8 cellular contexts compared by ENCODE assay signal in genomic region chr2:240584486-240585031, GRCh38. TPM values are rescaled to one million over a fixed set of nuclear protein-coding genes. Genes with fewer than 3 reads are reported as not detected.
DNase-seq lines count a peak whose midpoint lies in the region; ATAC-seq, FAIRE-seq and TF ChIP-seq lines count a peak whose summit lies in the region.

No MANE protein-coding gene starts in this region.

- peaks cover 0 to 5% (median 0%) of the 10 kb centered on the region in 7 donors for H3K9me3 Mint-ChIP-seq in naive B cell

- intact Hi-C loops in sigmoid colon (cut with DNase I): no loop called here

- H3K27me3 ChIP-seq in adipocyte (replicated peaks; ENCODE audit: control insufficient read depth, insufficient read depth, low read length) (no peaks in the 10 kb centered on the region), sigmoid colon (no peaks in the 10 kb centered on the region)

- no peak for FAIRE-seq in A549 (lab: Jason Lieb, UNC)

- H3K27me3 Mint-ChIP-seq in naive B cell: no peaks in the 10 kb centered on the region

- no peak overlapping the region for H3K9ac ChIP-seq in adipocyte (ENCODE audit: low read length)

- H3K9me3 ChIP-seq in A549 (no peaks in the 10 kb centered on the region), adipocyte (ENCODE audit: control insufficient read depth, low read length) (no peaks in the 10 kb centered on the region), sigmoid colon (no peaks in the 10 kb centered on the region)

- H3K4me3 ChIP-seq in A549 (peak overlapping the region; percentile 82), adipocyte (ENCODE audit: low read length) (peak overlapping the region; percentile 90), sigmoid colon (no peak overlapping the region)

- TF ChIP-seq CTCF in A549 (IDR thresholded peaks at IDR 0.05) (no peak), sigmoid colon (IDR thresholded peaks at IDR 0.05) (no peak)

- CTCF ChIA-PET in A549 (lab: Yijun Ruan, JAX): interaction anchor here (1.0 to 3.9 kb wide), 5 partner anchors 16 to 352 kb away, joined by 3 to 35 read pairs (median 4); partner anchors contain the start of gene RNPEPL1

- TF ChIP-seq RAD21 in A549 (conservative IDR thresholded peaks at IDR 0.05 in 1 of 2, IDR thresholded peaks at IDR 0.05 in 1 of 2): no peak

- H3K27ac Mint-ChIP-seq in naive B cell: peak overlapping the region in 4 of 6 donors; percentile 85 to 99 (median 96)

- H3K27ac ChIP-seq in A549 (no peak overlapping the region; a peak in 1 of 6 replicates), sigmoid colon (no peak overlapping the region)

- H3K4me3 Mint-ChIP-seq in naive B cell: peak overlapping the region; percentile 92 to 99 (median 95)

- POLR2A ChIA-PET in A549 (lab: Yijun Ruan, JAX): interaction anchor here (3.2 kb wide), 1 partner anchor 23 kb away, joined by 38 read pairs; the partner anchor contains the start of gene DUSP28

- H3K4me1 Mint-ChIP-seq in naive B cell: peaks cover 63 to 77% (median 73%) of the 10 kb centered on the region in 3 donors

- H3K36me3 Mint-ChIP-seq in naive B cell: peaks cover 0 to 18% of the 10 kb centered on the region in 2 donors

- 97% methylated on average over 4 of the region's 4 CpGs for WGBS in A549 (ENCODE audit: missing lambda C conversion rate)
- WGBS in sigmoid colon, 2 donors: 77 to 87% methylated on average over 4 of the region's 4 CpGs

- no peak for DNase-seq in A549 (ENCODE audit: low read depth in 1 of 2, low spot score in 1 of 2)
- peak; percentile 96 for DNase-seq in NCI-H2171 treated with DMSO at 0.1 percent for 48 hours (lab: John Stamatoyannopoulos, UW)
- DNase-seq in adipocyte (ENCODE audit: low read depth): no peak
- DNase-seq in naive B cell: peak; percentile 29
- DNase-seq in sigmoid colon: no peak
- no peak for DNase-seq in H4 (ENCODE audit: low spot score)

- ATAC-seq in A549 (no peak), GM18508 (IDR thresholded peaks at IDR 0.05; ENCODE audit: insufficient read depth, unreplicated experiment) (peak; percentile 37), HG02840 (IDR thresholded peaks at IDR 0.05; ENCODE audit: low FRiP score, unreplicated experiment) (peak; percentile 42), naive B cell (ENCODE audit: low read depth in 2 of 2) (peak in 1 of 2 donors; percentile 5)

- peak overlapping the region; percentile 97 for H3K4me2 ChIP-seq in A549

- H3K4me1 ChIP-seq in A549: peaks cover 36% of the 10 kb centered on the region
- peaks cover 41% of the 10 kb centered on the region for H3K4me1 ChIP-seq in adipocyte (ENCODE audit: control insufficient read depth, insufficient read depth, low read length)
- peaks cover 0 to 55% (median 44%) of the 10 kb centered on the region in 4 donors for H3K4me1 ChIP-seq in sigmoid colon

- no peak for TF ChIP-seq POLR2A in A549 (IDR thresholded peaks at IDR 0.05; ENCODE audit: low read length)
- no peak for TF ChIP-seq POLR2A in sigmoid colon (IDR thresholded peaks at IDR 0.05)

- no peak for TF ChIP-seq EP300 in A549 (IDR thresholded peaks at IDR 0.05)
- no peak for TF ChIP-seq EP300 in sigmoid colon (IDR thresholded peaks at IDR 0.05)

- H3K36me3 ChIP-seq in adipocyte (ENCODE audit: control insufficient read depth, insufficient read depth, low read length, severe bottlenecking) (peaks cover 3% of the 10 kb centered on the region), sigmoid colon (peaks cover 0 to 5% (median 2%) of the 10 kb centered on the region in 4 donors)

TF ChIP-seq in A549, 52 proteins besides CTCF, POLR2A, EP300 and RAD21:
- TF ChIP-seq HEYL (CRISPR knock-in tag; IDR thresholded peaks at IDR 0.05) (no peak), BCL3 (IDR thresholded peaks at IDR 0.05) (no peak), HOXB13 (CRISPR knock-in tag; IDR thresholded peaks at IDR 0.05; ENCODE audit: low read depth) (no peak), CHD4 (IDR thresholded peaks at IDR 0.05; ENCODE audit: borderline replicate concordance) (no peak)
- TF ChIP-seq, protein P1, sequence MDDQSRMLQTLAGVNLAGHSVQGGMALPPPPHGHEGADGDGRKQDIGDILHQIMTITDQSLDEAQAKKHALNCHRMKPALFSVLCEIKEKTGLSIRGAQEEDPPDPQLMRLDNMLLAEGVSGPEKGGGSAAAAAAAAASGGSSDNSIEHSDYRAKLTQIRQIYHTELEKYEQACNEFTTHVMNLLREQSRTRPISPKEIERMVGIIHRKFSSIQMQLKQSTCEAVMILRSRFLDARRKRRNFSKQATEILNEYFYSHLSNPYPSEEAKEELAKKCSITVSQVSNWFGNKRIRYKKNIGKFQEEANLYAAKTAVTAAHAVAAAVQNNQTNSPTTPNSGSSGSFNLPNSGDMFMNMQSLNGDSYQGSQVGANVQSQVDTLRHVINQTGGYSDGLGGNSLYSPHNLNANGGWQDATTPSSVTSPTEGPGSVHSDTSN (IDR thresholded peaks at IDR 0.05): no peak

RNA-seq across cellular contexts. Expression of gene CAPN10, which starts 2.0 kb away (rescaled TPM):
- polyA plus RNA-seq in A549 (2011; rRNA removed) (8.4 and 9.5 TPM in 2 replicates), A549 (2017; fragmentation: RNase III; extraction: RNeasy Plus Mini Kit Qiagen cat#74134 plus additional on column Dnase treatment) (15.8 to 17.7 TPM (median 15.9 TPM) in 3 replicates), naive B cell (ENCODE audit: low read depth in 6 of 6) (10 to 100 TPM in 1 of 6 donors, 1 to 10 TPM in 5; 1.4 to 19.0 (median 7.5) TPM), sigmoid colon (10 to 100 TPM; 11.4 to 33.0 (median 16.4) TPM)
- 29.9 and 35.6 TPM in 2 replicates for polyA plus RNA-seq in A549 (2012; cell fraction: cytosol; rRNA removed)
- polyA plus RNA-seq in A549 (2012; cell fraction: nucleus; rRNA removed): 89.6 and 119 TPM in 2 replicates
- polyA minus RNA-seq in A549 (2011; rRNA and poly(A)+ RNA removed): 7.1 and 8.4 TPM in 2 replicates
- 10 to 100 TPM; 10.5 to 27.7 (median 16.3) TPM for total RNA-seq in sigmoid colon
- total RNA-seq in H4 (2014; rRNA removed; shearing (Covaris generic)): 3.1 and 5.7 TPM in 2 replicates

RNA-seq across cellular contexts. Expression of gene RNPEPL1, which starts 16.3 kb away (rescaled TPM):
- polyA plus RNA-seq in A549 (2011; rRNA removed): 9.2 and 20.0 TPM in 2 replicates
- polyA plus RNA-seq in A549 (2012; cell fraction: cytosol; rRNA removed): 20.3 and 33.9 TPM in 2 replicates
- 87.4 and 124 TPM in 2 replicates for polyA plus RNA-seq in A549 (2012; cell fraction: nucleus; rRNA removed)
- 23.7 to 26.4 TPM (median 26.3 TPM) in 3 replicates for polyA plus RNA-seq in A549 (2017; fragmentation: RNase III; extraction: RNeasy Plus Mini Kit Qiagen cat#74134 plus additional on column Dnase treatment)
- polyA minus RNA-seq in A549 (2011; rRNA and poly(A)+ RNA removed): 24.9 and 34.2 TPM in 2 replicates
- 10 to 100 TPM; 15.6 to 44.3 (median 28.3) TPM for polyA plus RNA-seq in naive B cell (ENCODE audit: low read depth in 6 of 6)
- 10 to 100 TPM; 23.1 to 87.8 (median 28.4) TPM for total RNA-seq in sigmoid colon
- 100 to 1,000 TPM in 2 of 3 donors, 10 to 100 TPM in 1; 64.3 to 136 (median 102) TPM for polyA plus RNA-seq in sigmoid colon
- total RNA-seq in H4 (2014; rRNA removed; shearing (Covaris generic)): 2.7 and 8.1 TPM in 2 replicates

RNA-seq across cellular contexts. Expression of gene DUSP28, which starts 24.4 kb away (rescaled TPM):
- 11.8 and 14.3 TPM in 2 replicates for polyA plus RNA-seq in A549 (2011; rRNA removed)
- polyA plus RNA-seq in A549 (2012; cell fraction: cytosol; rRNA removed): 6.8 and 8.6 TPM in 2 replicates
- polyA plus RNA-seq in A549 (2012; cell fraction: nucleus; rRNA removed): 7.9 and 8.2 TPM in 2 replicates
- polyA plus RNA-seq in A549 (2017; fragmentation: RNase III; extraction: RNeasy Plus Mini Kit Qiagen cat#74134 plus additional on column Dnase treatment): 5.2 to 5.8 TPM (median 5.6 TPM) in 3 replicates
- 5.4 and 6.1 TPM in 2 replicates for polyA minus RNA-seq in A549 (2011; rRNA and poly(A)+ RNA removed)
- 10 to 100 TPM; 20.5 to 39.0 (median 24.7) TPM for polyA plus RNA-seq in naive B cell (ENCODE audit: low read depth in 6 of 6)
- total RNA-seq in sigmoid colon: 10 to 100 TPM in 1 of 4 donors, 1 to 10 TPM in 3; 4.6 to 10.2 (median 7.6) TPM
- 1 to 10 TPM; 5.0 to 5.4 (median 5.1) TPM for polyA plus RNA-seq in sigmoid colon
- total RNA-seq in H4 (2014; rRNA removed; shearing (Covaris generic)): 2.2 and 5.6 TPM in 2 replicates

RNA-seq across cellular contexts. Expression of gene ANKMY1, which starts 26.8 kb away (rescaled TPM):
- polyA plus RNA-seq in A549 (2011; rRNA removed) (16.5 and 18.9 TPM in 2 replicates), A549 (2017; fragmentation: RNase III; extraction: RNeasy Plus Mini Kit Qiagen cat#74134 plus additional on column Dnase treatment) (10.6 to 13.4 TPM (median 12.0 TPM) in 3 replicates), naive B cell (ENCODE audit: low read depth in 6 of 6) (10 to 100 TPM in 2 of 6 donors, 1 to 10 TPM in 4; 5.8 to 21.1 (median 8.9) TPM), sigmoid colon (1 to 10 TPM; 3.6 to 9.4 (median 3.9) TPM)
- polyA plus RNA-seq in A549 (2012; cell fraction: cytosol; rRNA removed): 19.6 and 22.0 TPM in 2 replicates
- 52.7 and 56.8 TPM in 2 replicates for polyA plus RNA-seq in A549 (2012; cell fraction: nucleus; rRNA removed)
- polyA minus RNA-seq in A549 (2011; rRNA and poly(A)+ RNA removed): 42.4 and 55.2 TPM in 2 replicates
- 10 to 100 TPM in 2 of 4 donors, 1 to 10 TPM in 2; 6.7 to 14.0 (median 9.6) TPM for total RNA-seq in sigmoid colon
- 6.1 and 12.7 TPM in 2 replicates for total RNA-seq in H4 (2014; rRNA removed; shearing (Covaris generic))

RNA-seq across cellular contexts. Expression of gene GPR35, which starts 40.7 kb away (rescaled TPM):
- polyA plus RNA-seq in A549 (2011; rRNA removed) (0.65 and 1.3 TPM in 2 replicates), A549 (2017; fragmentation: RNase III; extraction: RNeasy Plus Mini Kit Qiagen cat#74134 plus additional on column Dnase treatment) (0.79 to 1.0 TPM (median 0.90 TPM) in 3 replicates), naive B cell (ENCODE audit: low read depth in 6 of 6) (1 to 10 TPM in 2 of 6 donors, under 1 TPM in 3, not detected in 1; 0.54 to 2.9 (median 0.82) TPM), sigmoid colon (10 to 100 TPM; 28.2 to 76.6 (median 33.0) TPM)
- 1.2 and 1.6 TPM in 2 replicates for polyA plus RNA-seq in A549 (2012; cell fraction: cytosol; rRNA removed)
- polyA plus RNA-seq in A549 (2012; cell fraction: nucleus; rRNA removed): 9.5 and 11.4 TPM in 2 replicates
- polyA minus RNA-seq in A549 (2011; rRNA and poly(A)+ RNA removed): 0.70 and 1.1 TPM in 2 replicates
- total RNA-seq in sigmoid colon: 1 to 10 TPM; 1.3 to 7.8 (median 3.5) TPM
- 0.75 and 0.86 TPM in 2 replicates for total RNA-seq in H4 (2014; rRNA removed; shearing (Covaris generic))

Comparison
In these comparisons a context has a peak if more than half of its experiments do, and no peak if none do; other contexts are left out.
1. ATAC-seq: peak in GM18508 (single experiment) and HG02840 (single experiment); none in A549 (0 of 2).
2. DNase-seq: peak in NCI-H2171 treated with DMSO at 0.1 percent for 48 hours (single experiment) and naive B cell (single experiment); none in A549 (0 of 2), adipocyte (single experiment), sigmoid colon (single experiment) and H4 (single experiment).
3. H3K4me3 ChIP-seq: peak in A549 (single experiment) and adipocyte (single experiment); none in sigmoid colon (0 of 4).